ENCODE assay signal across 21 cellular contexts in the genomic region with DNA sequence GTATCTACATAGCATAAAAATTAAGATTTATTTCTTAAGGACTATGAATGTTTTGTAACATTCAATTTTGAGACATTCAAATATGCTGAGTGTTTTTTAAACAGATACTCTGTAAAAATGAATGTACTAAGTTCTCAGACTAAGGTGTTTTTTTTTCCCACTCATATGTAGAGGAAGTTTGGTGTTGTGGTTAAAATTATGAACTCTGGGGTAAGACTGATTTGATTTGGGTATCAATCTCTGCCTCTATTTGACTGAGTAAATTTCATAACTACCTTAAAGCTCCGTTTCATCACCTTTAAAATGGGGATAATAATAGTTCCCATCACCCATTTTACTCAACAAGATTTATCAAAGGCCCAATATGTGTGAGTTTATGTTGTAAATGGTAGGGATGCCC.
"Had no signal": no experiment of that assay in that cellular context is flagged by ENCODE, and none has a peak within 500 bp of the region (broad histone marks: within the 10 kb centered on the region; RNA-seq: fewer than 3 reads in every experiment).

No MANE protein-coding gene starts in this region.

- H3K9ac ChIP-seq: KMS-11 had no signal

- FAIRE-seq: HTR-8/SVneo, K562 had no signal

- H3K4me3 ChIP-seq: K562, SJCRH30, SK-N-MC had no signal

- H3K27me3 ChIP-seq: SJCRH30 had no signal

- DNase-seq: Kasumi-1, MM.1S, NCI-H1092 treated with DMSO at 0.1 percent for 48 hours, NCI-H1436, NCI-H187, NCI-H2029, NCI-H2081 treated with DMSO at 0.1 percent for 48 hours, NCI-H345, NCI-H446 treated with DMSO at 0.1 percent for 48 hours, NCI-H510A treated with DMSO at 0.1 percent for 48 hours, NCI-H526, NCI-H82, SHP77 treated with DMSO at 0.1 percent for 48 hours, SJCRH30 had no signal

- H3K36me3 ChIP-seq: SJCRH30 had no signal

- ATAC-seq: K562, Panc1, Right ventricle myocardium inferior had no signal

- H3K9me3 ChIP-seq: SJCRH30 had no signal

- H3K4me2 ChIP-seq: KMS-11 had no signal

- H3K27ac ChIP-seq: HL-60, KMS-11, SJCRH30, SK-N-MC had no signal

- H3K4me1 ChIP-seq: SJCRH30 had no signal
